ENCODE assay signal across 26 cellular contexts in genomic region chr18:1691860-1692259, GRCh38.
"Had no signal": no experiment of that assay in that cellular context is flagged by ENCODE, and none has a peak within 500 bp of the region (broad histone marks: within the 10 kb centered on the region; RNA-seq: fewer than 3 reads in every experiment).

No MANE protein-coding gene starts in this region.

- DNase-seq: cortex of kidney; effector CD8-positive, alpha-beta T cell; effector memory CD8-positive, alpha-beta T cell; endodermal cell; erythroblast; esophagus squamous epithelium; foreskin fibroblast; foreskin melanocyte; gastrocnemius medialis; glutamatergic neuron; head of caudate nucleus; heart right ventricle; hippocampal formation; left cardiac atrium; left lung; left ventricle myocardium superior; lower lobe of right lung; mesenchymal stem cell; mucosa of descending colon; naive B cell; naive thymus-derived CD8-positive, alpha-beta T cell had no signal

- H3K27me3 ChIP-seq: esophagus squamous epithelium, gastrocnemius medialis, heart right ventricle, left lung had no signal

- H3K4me3 ChIP-seq: esophagus squamous epithelium, gastrocnemius medialis, heart right ventricle, left lung, lower lobe of right lung, mucosa of descending colon had no signal

- H3K27ac ChIP-seq: epithelial cell of prostate, esophagus squamous epithelium, gastrocnemius medialis, heart right ventricle, left lung, lower lobe of right lung had no signal

- H3K36me3 ChIP-seq: esophagus squamous epithelium, gastrocnemius medialis, heart right ventricle, left lung, lower lobe of right lung had no signal

- H3K4me1 ChIP-seq: esophagus squamous epithelium, gastrocnemius medialis, heart right ventricle, left lung, lower lobe of right lung had no signal

- FAIRE-seq: endometrium, islet of Langerhans, keratinocyte had no signal

- H3K9me3 ChIP-seq: esophagus squamous epithelium, gastrocnemius medialis, left lung, lower lobe of right lung had no signal

- ATAC-seq: effector memory CD8-positive, alpha-beta T cell; esophagus mucosa; gastrocnemius medialis; heart right ventricle; left cardiac atrium; left lung; left ventricle myocardium superior; lower lobe of right lung; mucosa of descending colon; naive thymus-derived CD8-positive, alpha-beta T cell had no signal
